In the genomic region with DNA sequence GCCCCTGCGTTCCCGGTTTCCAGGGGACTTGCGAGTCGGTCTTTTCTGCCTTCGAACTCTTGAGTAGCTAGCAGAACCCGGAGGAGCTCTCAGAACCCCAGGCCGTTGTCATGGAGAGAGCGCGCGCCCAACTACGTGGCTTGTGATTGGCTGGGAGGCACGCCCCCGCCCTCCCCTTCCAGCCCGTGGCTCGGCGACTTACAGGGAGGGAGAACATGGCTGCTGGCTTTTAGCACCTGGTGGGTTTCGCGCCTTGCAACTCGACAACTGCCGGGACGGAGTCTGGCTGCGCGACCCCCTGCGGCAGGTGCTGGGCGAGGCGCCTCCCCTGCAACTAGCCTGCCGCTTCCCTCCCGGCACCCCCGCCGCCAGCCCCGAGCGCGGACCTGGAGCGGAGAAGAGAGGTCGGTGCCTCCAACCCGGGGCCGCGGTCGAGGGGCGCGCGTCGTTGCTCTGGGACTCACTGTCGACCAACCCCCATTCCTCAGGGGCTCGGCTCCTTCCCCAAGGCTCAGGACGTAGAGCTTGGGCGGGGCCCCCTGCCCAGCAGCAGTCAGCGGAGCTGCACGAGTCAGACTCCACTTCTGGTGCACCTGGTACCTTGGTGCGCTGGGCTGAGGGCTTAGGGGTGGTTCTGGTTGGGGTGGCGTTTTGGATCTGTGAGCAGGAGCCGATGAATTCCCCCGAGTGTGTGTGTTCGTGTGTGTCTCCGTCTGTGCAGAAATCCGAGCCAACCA, we compare ENCODE assay signal across 1 cellular context.
TF ChIP-seq lines count a peak whose summit lies in the region.

No MANE protein-coding gene starts in this region.

TF ChIP-seq in H1, 55 proteins besides CTCF, POLR2A, EP300 and RAD21:
- TF ChIP-seq POU5F1 (IDR thresholded peaks at IDR 0.05; ENCODE audit: low read depth, low read length) (no peak), SUZ12 (IDR thresholded peaks at IDR 0.05; ENCODE audit: low read length) (no peak), PHF8 (conservative IDR thresholded peaks at IDR 0.05; ENCODE audit: low read depth, low read length) (peak; percentile 71), TAF7 (optimal IDR thresholded peaks at IDR 0.05; ENCODE audit: borderline replicate concordance, low read depth, low read length) (peak; percentile 53), SRF (IDR thresholded peaks at IDR 0.05; ENCODE audit: low read depth, low read length) (no peak), JUN (IDR thresholded peaks at IDR 0.05; ENCODE audit: low read depth, low read length) (no peak), SIRT6 (IDR thresholded peaks at IDR 0.05; ENCODE audit: low read length) (no peak), SIN3A (conservative IDR thresholded peaks at IDR 0.05 in 1 of 2, IDR thresholded peaks at IDR 0.05 in 1 of 2; ENCODE audit: low read depth in 1 of 2, low read length in 2 of 2) (peak in 1 of 2 experiments; percentile 72; a peak in 1 of 4 replicates), RXRA (IDR thresholded peaks at IDR 0.05; ENCODE audit: insufficient read depth, low read depth, low read length) (no peak), MAX (IDR thresholded peaks at IDR 0.05) (peak; percentile 99), EGR1 (IDR thresholded peaks at IDR 0.05; ENCODE audit: borderline replicate concordance, low read depth, low read length) (peak; percentile 97), SIX5 (IDR thresholded peaks at IDR 0.05; ENCODE audit: low read depth, low read length) (no peak), TBP (IDR thresholded peaks at IDR 0.05; ENCODE audit: low read depth, low read length) (peak; percentile 30; the same call in 1 of the 2 replicates), TCF12 (IDR thresholded peaks at IDR 0.05; ENCODE audit: low read depth, low read length) (0 out of 2 replicates have a peak, but pooled peaks have one; percentile 6), KDM4A (IDR thresholded peaks at IDR 0.05; ENCODE audit: low read depth, low read length, severe bottlenecking) (peak; percentile 99), RBBP5 (IDR thresholded peaks at IDR 0.05; ENCODE audit: borderline replicate concordance, low read depth, low read length) (peak; percentile 72), BCL11A (IDR thresholded peaks at IDR 0.05; ENCODE audit: low read depth in 2 of 2, low read length in 2 of 2) (no peak), CBX5 (IDR thresholded peaks at IDR 0.05; ENCODE audit: low read depth, low read length) (no peak), BACH1 (IDR thresholded peaks at IDR 0.05; ENCODE audit: low read length) (no peak), CHD2 (IDR thresholded peaks at IDR 0.05; ENCODE audit: low read length) (0 out of 2 replicates have a peak, but pooled peaks have one; percentile 48), FOSL1 (IDR thresholded peaks at IDR 0.05; ENCODE audit: insufficient read depth, low read depth, low read length) (no peak), NANOG (IDR thresholded peaks at IDR 0.05; ENCODE audit: insufficient read depth, low read depth, low read length, poor library complexity, severe bottlenecking) (no peak), CEBPB (IDR thresholded peaks at IDR 0.05; ENCODE audit: low read depth, low read length) (no peak), BRCA1 (IDR thresholded peaks at IDR 0.05; ENCODE audit: low read depth, low read length) (no peak), CTBP2 (IDR thresholded peaks at IDR 0.05; ENCODE audit: borderline replicate concordance, insufficient read depth, insufficient read length, low read length) (no peak), YY1 (IDR thresholded peaks at IDR 0.05; ENCODE audit: low read depth, low read length) (peak; percentile 90), TAF1 (IDR thresholded peaks at IDR 0.05; ENCODE audit: low read depth, low read length) (peak; percentile 73), RFX5 (IDR thresholded peaks at IDR 0.05; ENCODE audit: borderline replicate concordance, low read depth, low read length) (no peak), KDM1A (IDR thresholded peaks at IDR 0.05; ENCODE audit: borderline replicate concordance, low read length) (no peak), POLR2AphosphoS5 (IDR thresholded peaks at IDR 0.05; ENCODE audit: low read depth, low read length) (peak; percentile 57; the same call in 1 of the 2 replicates), MAFK (IDR thresholded peaks at IDR 0.05; ENCODE audit: low read depth, low read length) (no peak), KDM5A (IDR thresholded peaks at IDR 0.05; ENCODE audit: low read length) (no peak), GTF2F1 (IDR thresholded peaks at IDR 0.05; ENCODE audit: borderline replicate concordance, low read depth, low read length) (no peak), SP4 (IDR thresholded peaks at IDR 0.05; ENCODE audit: low read length) (no peak), CHD7 (IDR thresholded peaks at IDR 0.05; ENCODE audit: insufficient replicate concordance, low read length) (no peak), ATF2 (IDR thresholded peaks at IDR 0.05; ENCODE audit: low read length) (no peak), ASH2L (IDR thresholded peaks at IDR 0.05; ENCODE audit: low read length) (peak; percentile 94), HDAC2 (IDR thresholded peaks at IDR 0.05; ENCODE audit: borderline replicate concordance in 1 of 2, low read depth in 2 of 2, low read length in 2 of 2) (peak in 1 of 2 experiments; percentile 92; a peak in 1 of 4 replicates), HDAC6 (IDR thresholded peaks at IDR 0.05; ENCODE audit: low read depth, low read length) (no peak), CHD1 (IDR thresholded peaks at IDR 0.05; ENCODE audit: low read depth, low read length) (no peak), EZH2 (IDR thresholded peaks at IDR 0.05; ENCODE audit: low read depth, low read length, severe bottlenecking) (no peak), CBX8 (IDR thresholded peaks at IDR 0.05; ENCODE audit: borderline replicate concordance, low read depth, low read length) (no peak), SAP30 (IDR thresholded peaks at IDR 0.05; ENCODE audit: insufficient read depth, insufficient replicate concordance, low read length) (peak; percentile 60), GABPA (IDR thresholded peaks at IDR 0.05; ENCODE audit: borderline replicate concordance, insufficient read depth, low read length) (no peak), CREB1 (IDR thresholded peaks at IDR 0.05) (peak; percentile 66), SP2 (IDR thresholded peaks at IDR 0.05; ENCODE audit: low read length) (no peak), JUND (IDR thresholded peaks at IDR 0.05; ENCODE audit: low read length) (no peak), TEAD4 (IDR thresholded peaks at IDR 0.05; ENCODE audit: low read depth, low read length) (no peak), RNF2 (IDR thresholded peaks at IDR 0.05; ENCODE audit: borderline replicate concordance, low read depth, low read length, missing control alignments, poor library complexity, severe bottlenecking) (peak; percentile 49), ZNF274 (IDR thresholded peaks at IDR 0.05; ENCODE audit: borderline replicate concordance, extremely low read depth, low read length) (no peak), SP1 (IDR thresholded peaks at IDR 0.05; ENCODE audit: low read depth, low read length) (peak; percentile 86), NRF1 (IDR thresholded peaks at IDR 0.05; ENCODE audit: low read depth, low read length) (no peak)
- TF ChIP-seq, protein P1, sequence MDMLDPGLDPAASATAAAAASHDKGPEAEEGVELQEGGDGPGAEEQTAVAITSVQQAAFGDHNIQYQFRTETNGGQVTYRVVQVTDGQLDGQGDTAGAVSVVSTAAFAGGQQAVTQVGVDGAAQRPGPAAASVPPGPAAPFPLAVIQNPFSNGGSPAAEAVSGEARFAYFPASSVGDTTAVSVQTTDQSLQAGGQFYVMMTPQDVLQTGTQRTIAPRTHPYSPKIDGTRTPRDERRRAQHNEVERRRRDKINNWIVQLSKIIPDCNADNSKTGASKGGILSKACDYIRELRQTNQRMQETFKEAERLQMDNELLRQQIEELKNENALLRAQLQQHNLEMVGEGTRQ (IDR thresholded peaks at IDR 0.05; ENCODE audit: low read length) = no peak
- TF ChIP-seq, protein P2, sequence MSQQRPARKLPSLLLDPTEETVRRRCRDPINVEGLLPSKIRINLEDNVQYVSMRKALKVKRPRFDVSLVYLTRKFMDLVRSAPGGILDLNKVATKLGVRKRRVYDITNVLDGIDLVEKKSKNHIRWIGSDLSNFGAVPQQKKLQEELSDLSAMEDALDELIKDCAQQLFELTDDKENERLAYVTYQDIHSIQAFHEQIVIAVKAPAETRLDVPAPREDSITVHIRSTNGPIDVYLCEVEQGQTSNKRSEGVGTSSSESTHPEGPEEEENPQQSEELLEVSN (IDR thresholded peaks at IDR 0.05) = peak; percentile 99
- TF ChIP-seq, protein P3, sequence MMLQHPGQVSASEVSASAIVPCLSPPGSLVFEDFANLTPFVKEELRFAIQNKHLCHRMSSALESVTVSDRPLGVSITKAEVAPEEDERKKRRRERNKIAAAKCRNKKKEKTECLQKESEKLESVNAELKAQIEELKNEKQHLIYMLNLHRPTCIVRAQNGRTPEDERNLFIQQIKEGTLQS (IDR thresholded peaks at IDR 0.05; ENCODE audit: insufficient read depth, low read depth, low read length) = no peak
